In the genomic region with DNA sequence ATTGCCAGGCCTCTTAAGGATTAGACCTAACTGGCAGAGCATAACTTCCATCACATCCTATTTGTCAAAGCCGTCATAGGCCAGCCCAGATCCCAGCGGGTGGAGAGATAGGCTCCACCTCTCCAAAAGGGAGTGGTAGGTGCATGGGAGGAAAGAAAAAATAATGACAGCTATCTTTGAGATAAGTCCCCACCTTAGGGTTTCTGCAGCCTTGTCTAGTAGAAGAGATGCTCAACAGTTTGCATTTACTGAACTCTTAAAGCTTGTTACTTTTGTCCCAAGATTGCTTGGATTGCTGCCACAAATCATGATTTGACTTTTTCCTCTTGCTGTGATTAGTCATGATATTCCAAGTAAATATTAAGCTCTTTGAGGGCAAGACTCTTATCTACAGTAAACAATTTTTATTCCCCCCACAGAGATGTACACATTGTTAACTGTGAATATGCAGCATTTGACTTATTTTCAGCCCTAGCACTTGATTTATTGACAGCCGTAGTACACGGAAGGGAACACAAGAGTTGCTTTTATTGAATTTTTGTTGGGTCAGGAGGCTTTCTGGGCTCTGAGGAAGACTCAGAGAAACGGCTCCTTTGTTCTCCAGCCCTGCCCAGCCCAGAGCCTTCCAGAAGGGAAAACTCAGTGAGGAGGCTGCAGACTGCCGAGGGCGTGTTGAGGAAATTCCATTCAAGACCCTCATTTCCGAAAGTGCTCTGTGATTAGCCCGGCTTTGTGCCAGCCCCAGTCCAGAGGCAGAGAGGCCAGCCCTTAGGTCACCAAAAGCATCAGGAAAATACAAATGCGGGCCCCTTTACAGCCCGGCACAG, we compare ENCODE assay signal across 1 cellular context.
TF ChIP-seq lines count a peak whose summit lies in the region.

No MANE protein-coding gene starts in this region.

TF ChIP-seq in WTC11, 78 proteins besides CTCF, POLR2A, EP300 and RAD21 (continued from another document):
- TF ChIP-seq, protein P1, sequence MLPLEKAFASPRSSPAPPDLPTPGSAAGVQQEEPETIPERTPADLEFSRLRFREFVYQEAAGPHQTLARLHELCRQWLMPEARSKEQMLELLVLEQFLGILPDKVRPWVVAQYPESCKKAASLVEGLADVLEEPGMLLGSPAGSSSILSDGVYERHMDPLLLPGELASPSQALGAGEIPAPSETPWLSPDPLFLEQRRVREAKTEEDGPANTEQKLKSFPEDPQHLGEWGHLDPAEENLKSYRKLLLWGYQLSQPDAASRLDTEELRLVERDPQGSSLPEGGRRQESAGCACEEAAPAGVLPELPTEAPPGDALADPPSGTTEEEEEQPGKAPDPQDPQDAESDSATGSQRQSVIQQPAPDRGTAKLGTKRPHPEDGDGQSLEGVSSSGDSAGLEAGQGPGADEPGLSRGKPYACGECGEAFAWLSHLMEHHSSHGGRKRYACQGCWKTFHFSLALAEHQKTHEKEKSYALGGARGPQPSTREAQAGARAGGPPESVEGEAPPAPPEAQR (CRISPR knock-in tag; IDR thresholded peaks at IDR 0.05) = no peak
- TF ChIP-seq SOX15 (CRISPR knock-in tag; IDR thresholded peaks at IDR 0.05) = no peak
- TF ChIP-seq ZNF219 (CRISPR knock-in tag; IDR thresholded peaks at IDR 0.05; ENCODE audit: borderline replicate concordance) = no peak
- TF ChIP-seq ESRRA (CRISPR knock-in tag; IDR thresholded peaks at IDR 0.05; ENCODE audit: borderline replicate concordance) = no peak
- TF ChIP-seq, protein P2, sequence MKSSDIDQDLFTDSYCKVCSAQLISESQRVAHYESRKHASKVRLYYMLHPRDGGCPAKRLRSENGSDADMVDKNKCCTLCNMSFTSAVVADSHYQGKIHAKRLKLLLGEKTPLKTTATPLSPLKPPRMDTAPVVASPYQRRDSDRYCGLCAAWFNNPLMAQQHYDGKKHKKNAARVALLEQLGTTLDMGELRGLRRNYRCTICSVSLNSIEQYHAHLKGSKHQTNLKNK (CRISPR knock-in tag; IDR thresholded peaks at IDR 0.05) = no peak
- TF ChIP-seq MXD4 (CRISPR knock-in tag; IDR thresholded peaks at IDR 0.05; ENCODE audit: borderline replicate concordance) = no peak
